8 cellular contexts compared by ENCODE assay signal in genomic region chr19:50024719-50025021, GRCh38. TPM values are rescaled to one million over a fixed set of nuclear protein-coding genes. Genes with fewer than 3 reads are reported as not detected.
A peak's percentile ranks its signal among the peaks of the same experiment; 100 is the strongest.
DNase-seq lines count a peak whose midpoint lies in the region; ATAC-seq and TF ChIP-seq lines count a peak whose summit lies in the region.

No MANE protein-coding gene starts in this region.

- ATAC-seq in heart left ventricle (no peak), upper lobe of right lung (no peak)

- H3K9me3 Mint-ChIP-seq in activated naive CD8-positive, alpha-beta T cell (ENCODE audit: low read depth), result no peaks in the 10 kb centered on the region

- DNase-seq in heart left ventricle (peak in 1 of 5 donors; percentile 63), cardiac septum (ENCODE audit: low spot score) (no peak), upper lobe of right lung (no peak), NCI-H187 treated with DMSO at 0.1 percent for 48 hours (lab: John Stamatoyannopoulos, UW) (no peak), hippocampal formation (lab: John Stamatoyannopoulos, UW) (no peak)
- no peak for DNase-seq in central memory CD4-positive, alpha-beta T cell

- peaks cover 51% of the 10 kb centered on the region for H3K4me1 Mint-ChIP-seq in activated naive CD8-positive, alpha-beta T cell (ENCODE audit: low read depth)

- WGBS in heart left ventricle, 4 donors, result 0 to 1% (median 0%) methylated on average over 9 to 10 of the region's 10 CpGs
- under 1% methylated on average over 10 of the region's 10 CpGs for WGBS in liver

- H3K27me3 ChIP-seq in heart left ventricle (no peaks in the 10 kb centered on the region), liver (ENCODE audit: control insufficient read depth in 4 of 4, insufficient read depth in 4 of 4, low read length in 3 of 4) (no peaks in the 10 kb centered on the region), upper lobe of right lung (no peaks in the 10 kb centered on the region)

- peak overlapping the region; percentile 69 to 97 (median 93) for H3K27ac ChIP-seq in heart left ventricle
- H3K27ac ChIP-seq in liver (ENCODE audit: low read depth in 1 of 2, low read length in 2 of 2), result peak overlapping the region; percentile 78 to 86
- peak overlapping the region; percentile 89 for H3K27ac ChIP-seq in upper lobe of right lung

- peaks cover 7% of the 10 kb centered on the region for H3K36me3 Mint-ChIP-seq in activated naive CD8-positive, alpha-beta T cell

- TF ChIP-seq RAD21 in liver (IDR thresholded peaks at IDR 0.05), result no peak

- H3K36me3 ChIP-seq in heart left ventricle (peaks cover 0 to 28% (median 12%) of the 10 kb centered on the region in 9 donors), liver (ENCODE audit: control insufficient read depth in 4 of 4, insufficient read depth in 3 of 4, low read depth in 1 of 4, low read length in 3 of 4) (peaks cover 0 to 5% (median 0%) of the 10 kb centered on the region in 4 donors), upper lobe of right lung (peaks cover 7% of the 10 kb centered on the region)

- H3K4me1 ChIP-seq in heart left ventricle, result peaks cover 0 to 38% (median 24%) of the 10 kb centered on the region in 12 donors
- H3K4me1 ChIP-seq in liver (ENCODE audit: control insufficient read depth in 4 of 4, insufficient read depth in 4 of 4, low read length in 3 of 4), result peaks cover 7 to 26% (median 21%) of the 10 kb centered on the region in 4 donors
- H3K4me1 ChIP-seq in upper lobe of right lung, result peaks cover 26% of the 10 kb centered on the region

- peak overlapping the region; percentile 46 to 82 for H3K9ac ChIP-seq in liver (ENCODE audit: low read depth in 1 of 2, low read length in 2 of 2)

- intact Hi-C loops in heart left ventricle (cut with DNase I) (loop anchor here in 1 of 10 donors (10.0 kb wide), 1 partner anchor 490 kb away; the partner anchor contains the start of genes ASPDH and JOSD2), cardiac septum (cut with DNase I) (loop anchor here (1.0 to 5.0 kb wide), 2 partner anchors 95 to 147 kb away; partner anchors contain the start of genes AKT1S1, ATF5, NUP62 and TBC1D17), upper lobe of right lung (cut with DNase I) (no loop called here)

- TF ChIP-seq CTCF in heart left ventricle (IDR thresholded peaks at IDR 0.05), result no peak
- TF ChIP-seq CTCF in liver (IDR thresholded peaks at IDR 0.05; ENCODE audit: low read depth, low read length, missing input control), result no peak
- TF ChIP-seq CTCF in upper lobe of right lung (IDR thresholded peaks at IDR 0.05), result no peak

- H3K9me3 ChIP-seq in heart left ventricle (no peaks in the 10 kb centered on the region), liver (ENCODE audit: control insufficient read depth in 4 of 4, low read length in 3 of 4) (no peaks in the 10 kb centered on the region), upper lobe of right lung (no peaks in the 10 kb centered on the region)

- TF ChIP-seq POLR2A in heart left ventricle (IDR thresholded peaks at IDR 0.05), result no peak

- peak overlapping the region; percentile 98 for H3K4me3 Mint-ChIP-seq in activated naive CD8-positive, alpha-beta T cell

- H3K4me3 ChIP-seq in heart left ventricle (peak overlapping the region; percentile 73 to 100 (median 94)), liver (ENCODE audit: low read depth in 1 of 3, low read length in 3 of 3) (peak overlapping the region; percentile 80 to 87 (median 81)), upper lobe of right lung (peak overlapping the region; percentile 78)

- H3K27me3 Mint-ChIP-seq in activated naive CD8-positive, alpha-beta T cell, result no peaks in the 10 kb centered on the region

- H3K27ac Mint-ChIP-seq in activated naive CD8-positive, alpha-beta T cell, result peak overlapping the region; percentile 100

TF ChIP-seq in liver, 16 proteins besides CTCF, POLR2A, EP300 and RAD21:
- TF ChIP-seq RXRA (IDR thresholded peaks at IDR 0.05), result no peak
- no peak for TF ChIP-seq FOXA2 (IDR thresholded peaks at IDR 0.05)
- TF ChIP-seq GABPA (IDR thresholded peaks at IDR 0.05 in 1 of 2, conservative IDR thresholded peaks at IDR 0.05 in 1 of 2), result no peak
- TF ChIP-seq ATF3 (IDR thresholded peaks at IDR 0.05), result no peak
- TF ChIP-seq YY1 (IDR thresholded peaks at IDR 0.05), result no peak
- TF ChIP-seq EGR1 (IDR thresholded peaks at IDR 0.05; ENCODE audit: low read depth in 2 of 2), result no peak
- no peak for TF ChIP-seq JUND (IDR thresholded peaks at IDR 0.05)
- TF ChIP-seq MAX (IDR thresholded peaks at IDR 0.05), result no peak
- no peak for TF ChIP-seq HNF4A (conservative IDR thresholded peaks at IDR 0.05)
- TF ChIP-seq HNF4G (IDR thresholded peaks at IDR 0.05), result no peak
- no peak for TF ChIP-seq REST (IDR thresholded peaks at IDR 0.05)
- no peak for TF ChIP-seq SP1 (IDR thresholded peaks at IDR 0.05)
- TF ChIP-seq TAF1 (conservative IDR thresholded peaks at IDR 0.05), result no peak
- TF ChIP-seq FOXA1 (IDR thresholded peaks at IDR 0.05), result no peak
TF ChIP-seq in liver: peak in this region for 0.

RNA-seq across cellular contexts. Expression of gene VRK3, which starts 0.5 kb away (rescaled TPM):
- total RNA-seq in heart left ventricle, result 10 to 100 TPM; 17.8 to 33.7 (median 23.1) TPM
- 10 to 100 TPM in 1 of 2 donors, 1 to 10 TPM in 1; 9.9 to 32.4 TPM for polyA plus RNA-seq in heart left ventricle
- total RNA-seq in cardiac septum, result 22.1 TPM
- total RNA-seq in liver, result 10 to 100 TPM; 16.2 to 23.0 TPM
- 10 to 100 TPM; 17.7 to 23.6 TPM for polyA plus RNA-seq in liver
- total RNA-seq in upper lobe of right lung, result 39.5 TPM

RNA-seq across cellular contexts. Expression of gene ZNF473, which starts 1.1 kb away (rescaled TPM):
- total RNA-seq in heart left ventricle (1 to 10 TPM; 2.3 to 6.5 (median 3.9) TPM), cardiac septum (3.5 TPM), liver (1 to 10 TPM; 3.6 to 4.0 TPM), upper lobe of right lung (8.4 TPM)
- polyA plus RNA-seq in heart left ventricle (1 to 10 TPM; 1.6 to 2.6 TPM), liver (1 to 10 TPM in 1 of 2 donors, under 1 TPM in 1; 0.92 to 1.9 TPM)
